Comparison of ENCODE assay signal across 10 cellular contexts in genomic region chr16:2016407-2016922, GRCh38. TPM values are rescaled to one million over a fixed set of nuclear protein-coding genes. Genes with fewer than 3 reads are reported as not detected.
DNase-seq lines count a peak whose midpoint lies in the region; FAIRE-seq and TF ChIP-seq lines count a peak whose summit lies in the region.
"Had no signal": no experiment of that assay in that cellular context is flagged by ENCODE, and none has a peak within 500 bp of the region (broad histone marks: within the 10 kb centered on the region; RNA-seq: fewer than 3 reads in every experiment).

No MANE protein-coding gene starts in this region.

- no peak overlapping the region for H3K4me3 Mint-ChIP-seq in nephron progenitor cell

- H3K4me3 ChIP-seq in bronchial epithelial cell (ENCODE audit: low read depth, low read length): no peak overlapping the region

- peaks cover 11% of the 10 kb centered on the region for H3K27me3 ChIP-seq in bronchial epithelial cell (ENCODE audit: control insufficient read depth, insufficient read depth, low read length)

- TF ChIP-seq EP300 in Ishikawa (IDR thresholded peaks at IDR 0.05; ENCODE audit: borderline replicate concordance): no peak

- FAIRE-seq in bronchial epithelial cell (lab: Jason Lieb, UNC): no peak

- no peaks in the 10 kb centered on the region for H3K9me3 Mint-ChIP-seq in nephron progenitor cell

- H3K36me3 ChIP-seq in bronchial epithelial cell (ENCODE audit: control insufficient read depth, insufficient read depth, low read length): no peaks in the 10 kb centered on the region

- H3K4me1 Mint-ChIP-seq in nephron progenitor cell: peaks cover 9% of the 10 kb centered on the region

- H3K27me3 Mint-ChIP-seq in nephron progenitor cell (ENCODE audit: low read depth, poor library complexity): peaks cover 28% of the 10 kb centered on the region

- TF ChIP-seq RAD21 in Ishikawa (IDR thresholded peaks at IDR 0.05; ENCODE audit: low read depth): peak; percentile 31; the same call in 1 of the 2 replicates

- peak; percentile 29 for TF ChIP-seq CTCF in bronchial epithelial cell (IDR thresholded peaks at IDR 0.05; ENCODE audit: insufficient read depth, low read length, severe bottlenecking)
- peak; percentile 49 for TF ChIP-seq CTCF in nephron progenitor cell (IDR thresholded peaks at IDR 0.05)

- no peak overlapping the region for H3K27ac Mint-ChIP-seq in nephron progenitor cell

- DNase-seq in NCI-H748 (lab: John Stamatoyannopoulos, UW; ENCODE audit: unreplicated experiment) (peak; percentile 4), NCI-H748 treated with DMSO at 0.1 percent for 48 hours (lab: John Stamatoyannopoulos, UW) (no peak), bronchial epithelial cell (ENCODE audit: low read depth) (no peak), nephron progenitor cell (peak; percentile 49), MV-4-11 (lab: John Stamatoyannopoulos, UW) (no peak), RPMI8226 (no peak), T-helper 9 cell (no peak)
- DNase-seq: AML-193; effector memory CD4-positive, alpha-beta T cell had no signal

- H3K36me3 Mint-ChIP-seq in nephron progenitor cell (ENCODE audit: low read depth): no peaks in the 10 kb centered on the region

TF ChIP-seq in Ishikawa, 13 proteins besides CTCF, POLR2A, EP300 and RAD21:
- no peak for TF ChIP-seq YY1 (IDR thresholded peaks at IDR 0.05; ENCODE audit: low read depth)
- TF ChIP-seq MAX (IDR thresholded peaks at IDR 0.05): no peak
- no peak for TF ChIP-seq ZBTB7A (IDR thresholded peaks at IDR 0.05; ENCODE audit: low read depth)

RNA-seq across cellular contexts. Expression of gene NPW, which starts 3.1 kb away (rescaled TPM):
- 0.13 TPM in 1 of 2 replicates, not detected in the other for total RNA-seq in bronchial epithelial cell

RNA-seq across cellular contexts. Expression of gene ZNF598, which starts 6.8 kb away (rescaled TPM):
- 26.3 and 31.9 TPM in 2 replicates for total RNA-seq in bronchial epithelial cell

RNA-seq across cellular contexts. Expression of gene NHERF2, which starts 10.2 kb away (rescaled TPM):
- 15.8 and 20.1 TPM in 2 replicates for total RNA-seq in bronchial epithelial cell

RNA-seq across cellular contexts. Expression of gene SYNGR3, which starts 26.7 kb away (rescaled TPM):
- total RNA-seq in bronchial epithelial cell: 2.9 and 5.2 TPM in 2 replicates

RNA-seq across cellular contexts. Expression of gene NTHL1, which starts 31.2 kb away (rescaled TPM):
- total RNA-seq in bronchial epithelial cell: 18.6 and 44.0 TPM in 2 replicates

Comparison
In these comparisons a context has a peak if more than half of its experiments do, and no peak if none do; other contexts are left out.
1. DNase-seq: peak in NCI-H748 (single experiment) and nephron progenitor cell (single experiment); none in NCI-H748 treated with DMSO at 0.1 percent for 48 hours (single experiment), bronchial epithelial cell (single experiment), MV-4-11 (single experiment), RPMI8226 (single experiment) and T-helper 9 cell (single experiment).